In the genomic region with DNA sequence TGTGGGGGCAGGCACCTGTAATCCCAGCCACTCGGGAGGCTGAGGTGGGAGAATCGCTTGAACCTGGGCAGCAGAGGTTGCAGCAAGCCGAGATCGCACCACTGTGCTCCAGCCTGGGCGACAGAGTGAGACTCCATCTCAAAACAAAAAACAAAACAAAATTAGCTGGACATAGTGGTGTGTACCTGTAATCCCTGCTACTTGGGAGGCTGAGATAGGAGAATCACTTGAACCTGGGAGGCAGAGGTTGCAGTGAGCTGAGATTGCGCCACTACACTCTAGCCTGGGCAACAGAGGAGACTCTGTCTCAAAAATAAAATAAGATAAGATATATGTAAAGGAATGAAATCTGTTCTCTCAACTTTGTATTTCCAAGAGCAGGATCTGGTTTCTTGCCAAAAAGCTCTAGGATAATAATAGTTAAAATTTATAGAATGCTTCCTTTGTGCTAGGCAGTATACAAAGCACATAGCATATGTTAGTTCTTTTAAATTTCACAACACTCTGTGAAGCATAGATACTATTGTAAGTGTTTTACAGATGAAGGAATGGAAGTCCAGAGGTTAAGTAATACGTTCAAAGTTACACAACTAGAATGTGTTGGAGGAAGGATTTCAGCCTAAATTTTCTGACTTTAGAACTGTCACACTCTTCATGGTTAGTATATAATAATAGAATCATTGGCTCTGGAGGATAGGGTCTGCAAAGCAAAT, we compare ENCODE assay signal across 1 cellular context.
TF ChIP-seq lines count a peak whose summit lies in the region.

No MANE protein-coding gene starts in this region.

TF ChIP-seq in HepG2, 621 proteins besides CTCF, POLR2A, EP300 and RAD21 (continued from another document):
- TF ChIP-seq, protein P1, sequence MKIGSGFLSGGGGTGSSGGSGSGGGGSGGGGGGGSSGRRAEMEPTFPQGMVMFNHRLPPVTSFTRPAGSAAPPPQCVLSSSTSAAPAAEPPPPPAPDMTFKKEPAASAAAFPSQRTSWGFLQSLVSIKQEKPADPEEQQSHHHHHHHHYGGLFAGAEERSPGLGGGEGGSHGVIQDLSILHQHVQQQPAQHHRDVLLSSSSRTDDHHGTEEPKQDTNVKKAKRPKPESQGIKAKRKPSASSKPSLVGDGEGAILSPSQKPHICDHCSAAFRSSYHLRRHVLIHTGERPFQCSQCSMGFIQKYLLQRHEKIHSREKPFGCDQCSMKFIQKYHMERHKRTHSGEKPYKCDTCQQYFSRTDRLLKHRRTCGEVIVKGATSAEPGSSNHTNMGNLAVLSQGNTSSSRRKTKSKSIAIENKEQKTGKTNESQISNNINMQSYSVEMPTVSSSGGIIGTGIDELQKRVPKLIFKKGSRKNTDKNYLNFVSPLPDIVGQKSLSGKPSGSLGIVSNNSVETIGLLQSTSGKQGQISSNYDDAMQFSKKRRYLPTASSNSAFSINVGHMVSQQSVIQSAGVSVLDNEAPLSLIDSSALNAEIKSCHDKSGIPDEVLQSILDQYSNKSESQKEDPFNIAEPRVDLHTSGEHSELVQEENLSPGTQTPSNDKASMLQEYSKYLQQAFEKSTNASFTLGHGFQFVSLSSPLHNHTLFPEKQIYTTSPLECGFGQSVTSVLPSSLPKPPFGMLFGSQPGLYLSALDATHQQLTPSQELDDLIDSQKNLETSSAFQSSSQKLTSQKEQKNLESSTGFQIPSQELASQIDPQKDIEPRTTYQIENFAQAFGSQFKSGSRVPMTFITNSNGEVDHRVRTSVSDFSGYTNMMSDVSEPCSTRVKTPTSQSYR (CRISPR knock-in tag; IDR thresholded peaks at IDR 0.05; ENCODE audit: borderline replicate concordance): no peak
- TF ChIP-seq SSRP1 (CRISPR knock-in tag; IDR thresholded peaks at IDR 0.05) (no peak), ZNF264 (CRISPR knock-in tag; IDR thresholded peaks at IDR 0.05) (no peak), MATR3 (CRISPR knock-in tag; IDR thresholded peaks at IDR 0.05) (no peak), NFIC (IDR thresholded peaks at IDR 0.05; ENCODE audit: low read length) (peak; percentile 83), ZNF607 (CRISPR knock-in tag; IDR thresholded peaks at IDR 0.05; ENCODE audit: borderline replicate concordance) (no peak), ZC3H13 (CRISPR knock-in tag; IDR thresholded peaks at IDR 0.05) (no peak), ZNF296 (CRISPR knock-in tag; conservative IDR thresholded peaks at IDR 0.05) (no peak), ZSCAN30 (CRISPR knock-in tag; IDR thresholded peaks at IDR 0.05) (no peak), ZNF558 (CRISPR knock-in tag; IDR thresholded peaks at IDR 0.05; ENCODE audit: borderline replicate concordance) (no peak), ZNF788 (CRISPR knock-in tag; IDR thresholded peaks at IDR 0.05; ENCODE audit: borderline replicate concordance) (no peak), PPARG (CRISPR knock-in tag; conservative IDR thresholded peaks at IDR 0.05) (peak; percentile 48; the same call in 1 of the 2 replicates)
- TF ChIP-seq, protein P2, sequence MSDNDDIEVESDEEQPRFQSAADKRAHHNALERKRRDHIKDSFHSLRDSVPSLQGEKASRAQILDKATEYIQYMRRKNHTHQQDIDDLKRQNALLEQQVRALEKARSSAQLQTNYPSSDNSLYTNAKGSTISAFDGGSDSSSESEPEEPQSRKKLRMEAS (IDR thresholded peaks at IDR 0.05): 0 out of 2 replicates have a peak, but pooled peaks have one; percentile 14
TF ChIP-seq in HepG2: peak in this region for 52.
